In genomic region chr17:76246080-76247066, GRCh38 we compare ENCODE assay signal across 1 cellular context.
A peak's percentile ranks its signal among the peaks of the same experiment; 100 is the strongest.
TF ChIP-seq lines count a peak whose summit lies in the region.

No MANE protein-coding gene starts in this region.

TF ChIP-seq in GM12878, 131 proteins besides CTCF, POLR2A, EP300 and RAD21 (continued from another document and continues in another):
- TF ChIP-seq YY1 (IDR thresholded peaks at IDR 0.05; ENCODE audit: low read depth, low read length) (peak; percentile 46; the same call in 1 of the 2 replicates), RFX5 (IDR thresholded peaks at IDR 0.05; ENCODE audit: low read depth, low read length) (0 out of 2 replicates have a peak, but pooled peaks have one; percentile 55), EED (IDR thresholded peaks at IDR 0.05; ENCODE audit: low read depth) (peak; percentile 88), JUNB (IDR thresholded peaks at IDR 0.05) (peak; percentile 41), TCF3 (IDR thresholded peaks at IDR 0.05; ENCODE audit: borderline replicate concordance, insufficient read depth, low read depth, low read length) (peak; percentile 55; the same call in 1 of the 2 replicates), CEBPB (IDR thresholded peaks at IDR 0.05; ENCODE audit: borderline replicate concordance in 1 of 2, low read depth in 2 of 2, low read length in 2 of 2) (peak in 1 of 2 experiments; percentile 86; a peak in 1 of 4 replicates), BRCA1 (IDR thresholded peaks at IDR 0.05; ENCODE audit: low read depth, low read length) (no peak), CREB1 (IDR thresholded peaks at IDR 0.05; ENCODE audit: low read depth) (peak; percentile 58; the same call in 1 of the 2 replicates), MXI1 (IDR thresholded peaks at IDR 0.05; ENCODE audit: low read depth, low read length) (peak; percentile 82; the same call in 1 of the 2 replicates), ZNF207 (IDR thresholded peaks at IDR 0.05; ENCODE audit: borderline replicate concordance) (no peak), RBBP5 (conservative IDR thresholded peaks at IDR 0.05) (no peak), CBX5 (IDR thresholded peaks at IDR 0.05; ENCODE audit: low read depth) (peak; percentile 81; the same call in 1 of the 2 replicates), TCF12 (IDR thresholded peaks at IDR 0.05; ENCODE audit: low read depth, low read length) (peak; percentile 84; the same call in 1 of the 2 replicates), DPF2 (IDR thresholded peaks at IDR 0.05) (peak; percentile 78), KDM1A (IDR thresholded peaks at IDR 0.05; ENCODE audit: borderline replicate concordance) (no peak), ZNF24 (IDR thresholded peaks at IDR 0.05) (peak; percentile 60; the same call in 1 of the 2 replicates), ZBTB11 (CRISPR knock-in tag; IDR thresholded peaks at IDR 0.05) (no peak), IKZF2 (IDR thresholded peaks at IDR 0.05) (peak; percentile 85 to 88), NFXL1 (IDR thresholded peaks at IDR 0.05; ENCODE audit: borderline replicate concordance) (no peak), BHLHE40 (IDR thresholded peaks at IDR 0.05; ENCODE audit: borderline replicate concordance in 1 of 2, low read depth in 2 of 2, low read length in 1 of 2) (peak; percentile 84 to 85), NR2C1 (IDR thresholded peaks at IDR 0.05) (no peak), HDGF (IDR thresholded peaks at IDR 0.05) (no peak), MYB (IDR thresholded peaks at IDR 0.05; ENCODE audit: borderline replicate concordance, low read depth, low read length) (no peak), NBN (IDR thresholded peaks at IDR 0.05) (peak; percentile 87), SMC3 (IDR thresholded peaks at IDR 0.05; ENCODE audit: borderline replicate concordance, low read length) (peak; percentile 48; the same call in 1 of the 2 replicates), TBL1XR1 (IDR thresholded peaks at IDR 0.05; ENCODE audit: low read depth, low read length) (peak; percentile 78), SIX5 (IDR thresholded peaks at IDR 0.05; ENCODE audit: low read depth, low read length, severe bottlenecking) (peak; percentile 17), SMAD1 (IDR thresholded peaks at IDR 0.05; ENCODE audit: low read depth, partially characterized antibody) (no peak), SMARCA5 (IDR thresholded peaks at IDR 0.05) (0 out of 2 replicates have a peak, but pooled peaks have one; percentile 41), WRNIP1 (IDR thresholded peaks at IDR 0.05; ENCODE audit: borderline replicate concordance, low read depth, low read length) (0 out of 2 replicates have a peak, but pooled peaks have one; percentile 82), SUZ12 (IDR thresholded peaks at IDR 0.05; ENCODE audit: unreplicated experiment) (no peak), RUNX3 (IDR thresholded peaks at IDR 0.05; ENCODE audit: low read length) (peak; percentile 94), SPI1 (IDR thresholded peaks at IDR 0.05; ENCODE audit: borderline replicate concordance, insufficient read depth, low read depth, low read length) (peak; percentile 80; the same call in 1 of the 2 replicates), MEF2B (IDR thresholded peaks at IDR 0.05; ENCODE audit: partially characterized antibody, poor library complexity, severe bottlenecking) (peak; percentile 71), ETV6 (conservative IDR thresholded peaks at IDR 0.05 in 1 of 2, IDR thresholded peaks at IDR 0.05 in 1 of 2; ENCODE audit: borderline replicate concordance in 1 of 2, low read depth in 1 of 2) (peak in 1 of 2 experiments; percentile 72; a peak in 2 of 4 replicates), BMI1 (IDR thresholded peaks at IDR 0.05; ENCODE audit: borderline replicate concordance) (no peak), REST (IDR thresholded peaks at IDR 0.05; ENCODE audit: low read depth, low read length) (peak; percentile 35; the same call in 1 of the 2 replicates), MAX (IDR thresholded peaks at IDR 0.05; ENCODE audit: low read depth, low read length) (peak; percentile 75), FOXM1 (IDR thresholded peaks at IDR 0.05; ENCODE audit: low read depth, low read length) (peak; percentile 76), USF1 (IDR thresholded peaks at IDR 0.05; ENCODE audit: borderline replicate concordance, extremely low read length, insufficient read depth, low read depth, low read length) (no peak), PKNOX1 (IDR thresholded peaks at IDR 0.05) (peak; percentile 52)
- TF ChIP-seq, protein P1, sequence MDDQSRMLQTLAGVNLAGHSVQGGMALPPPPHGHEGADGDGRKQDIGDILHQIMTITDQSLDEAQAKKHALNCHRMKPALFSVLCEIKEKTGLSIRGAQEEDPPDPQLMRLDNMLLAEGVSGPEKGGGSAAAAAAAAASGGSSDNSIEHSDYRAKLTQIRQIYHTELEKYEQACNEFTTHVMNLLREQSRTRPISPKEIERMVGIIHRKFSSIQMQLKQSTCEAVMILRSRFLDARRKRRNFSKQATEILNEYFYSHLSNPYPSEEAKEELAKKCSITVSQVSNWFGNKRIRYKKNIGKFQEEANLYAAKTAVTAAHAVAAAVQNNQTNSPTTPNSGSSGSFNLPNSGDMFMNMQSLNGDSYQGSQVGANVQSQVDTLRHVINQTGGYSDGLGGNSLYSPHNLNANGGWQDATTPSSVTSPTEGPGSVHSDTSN (IDR thresholded peaks at IDR 0.05; ENCODE audit: insufficient replicate concordance, low read depth, low read length): peak; percentile 19
- TF ChIP-seq, protein P2, sequence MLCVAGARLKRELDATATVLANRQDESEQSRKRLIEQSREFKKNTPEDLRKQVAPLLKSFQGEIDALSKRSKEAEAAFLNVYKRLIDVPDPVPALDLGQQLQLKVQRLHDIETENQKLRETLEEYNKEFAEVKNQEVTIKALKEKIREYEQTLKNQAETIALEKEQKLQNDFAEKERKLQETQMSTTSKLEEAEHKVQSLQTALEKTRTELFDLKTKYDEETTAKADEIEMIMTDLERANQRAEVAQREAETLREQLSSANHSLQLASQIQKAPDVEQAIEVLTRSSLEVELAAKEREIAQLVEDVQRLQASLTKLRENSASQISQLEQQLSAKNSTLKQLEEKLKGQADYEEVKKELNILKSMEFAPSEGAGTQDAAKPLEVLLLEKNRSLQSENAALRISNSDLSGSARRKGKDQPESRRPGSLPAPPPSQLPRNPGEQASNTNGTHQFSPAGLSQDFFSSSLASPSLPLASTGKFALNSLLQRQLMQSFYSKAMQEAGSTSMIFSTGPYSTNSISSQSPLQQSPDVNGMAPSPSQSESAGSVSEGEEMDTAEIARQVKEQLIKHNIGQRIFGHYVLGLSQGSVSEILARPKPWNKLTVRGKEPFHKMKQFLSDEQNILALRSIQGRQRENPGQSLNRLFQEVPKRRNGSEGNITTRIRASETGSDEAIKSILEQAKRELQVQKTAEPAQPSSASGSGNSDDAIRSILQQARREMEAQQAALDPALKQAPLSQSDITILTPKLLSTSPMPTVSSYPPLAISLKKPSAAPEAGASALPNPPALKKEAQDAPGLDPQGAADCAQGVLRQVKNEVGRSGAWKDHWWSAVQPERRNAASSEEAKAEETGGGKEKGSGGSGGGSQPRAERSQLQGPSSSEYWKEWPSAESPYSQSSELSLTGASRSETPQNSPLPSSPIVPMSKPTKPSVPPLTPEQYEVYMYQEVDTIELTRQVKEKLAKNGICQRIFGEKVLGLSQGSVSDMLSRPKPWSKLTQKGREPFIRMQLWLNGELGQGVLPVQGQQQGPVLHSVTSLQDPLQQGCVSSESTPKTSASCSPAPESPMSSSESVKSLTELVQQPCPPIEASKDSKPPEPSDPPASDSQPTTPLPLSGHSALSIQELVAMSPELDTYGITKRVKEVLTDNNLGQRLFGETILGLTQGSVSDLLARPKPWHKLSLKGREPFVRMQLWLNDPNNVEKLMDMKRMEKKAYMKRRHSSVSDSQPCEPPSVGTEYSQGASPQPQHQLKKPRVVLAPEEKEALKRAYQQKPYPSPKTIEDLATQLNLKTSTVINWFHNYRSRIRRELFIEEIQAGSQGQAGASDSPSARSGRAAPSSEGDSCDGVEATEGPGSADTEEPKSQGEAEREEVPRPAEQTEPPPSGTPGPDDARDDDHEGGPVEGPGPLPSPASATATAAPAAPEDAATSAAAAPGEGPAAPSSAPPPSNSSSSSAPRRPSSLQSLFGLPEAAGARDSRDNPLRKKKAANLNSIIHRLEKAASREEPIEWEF (IDR thresholded peaks at IDR 0.05; ENCODE audit: insufficient replicate concordance, low read depth, low read length): peak; percentile 81
- TF ChIP-seq, protein P3, sequence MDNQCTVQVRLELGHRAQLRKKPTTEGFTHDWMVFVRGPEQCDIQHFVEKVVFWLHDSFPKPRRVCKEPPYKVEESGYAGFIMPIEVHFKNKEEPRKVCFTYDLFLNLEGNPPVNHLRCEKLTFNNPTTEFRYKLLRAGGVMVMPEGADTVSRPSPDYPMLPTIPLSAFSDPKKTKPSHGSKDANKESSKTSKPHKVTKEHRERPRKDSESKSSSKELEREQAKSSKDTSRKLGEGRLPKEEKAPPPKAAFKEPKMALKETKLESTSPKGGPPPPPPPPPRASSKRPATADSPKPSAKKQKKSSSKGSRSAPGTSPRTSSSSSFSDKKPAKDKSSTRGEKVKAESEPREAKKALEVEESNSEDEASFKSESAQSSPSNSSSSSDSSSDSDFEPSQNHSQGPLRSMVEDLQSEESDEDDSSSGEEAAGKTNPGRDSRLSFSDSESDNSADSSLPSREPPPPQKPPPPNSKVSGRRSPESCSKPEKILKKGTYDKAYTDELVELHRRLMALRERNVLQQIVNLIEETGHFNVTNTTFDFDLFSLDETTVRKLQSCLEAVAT (IDR thresholded peaks at IDR 0.05): peak; percentile 66; the same call in 1 of the 2 replicates
